9 cellular contexts compared by ENCODE assay signal in the genomic region with DNA sequence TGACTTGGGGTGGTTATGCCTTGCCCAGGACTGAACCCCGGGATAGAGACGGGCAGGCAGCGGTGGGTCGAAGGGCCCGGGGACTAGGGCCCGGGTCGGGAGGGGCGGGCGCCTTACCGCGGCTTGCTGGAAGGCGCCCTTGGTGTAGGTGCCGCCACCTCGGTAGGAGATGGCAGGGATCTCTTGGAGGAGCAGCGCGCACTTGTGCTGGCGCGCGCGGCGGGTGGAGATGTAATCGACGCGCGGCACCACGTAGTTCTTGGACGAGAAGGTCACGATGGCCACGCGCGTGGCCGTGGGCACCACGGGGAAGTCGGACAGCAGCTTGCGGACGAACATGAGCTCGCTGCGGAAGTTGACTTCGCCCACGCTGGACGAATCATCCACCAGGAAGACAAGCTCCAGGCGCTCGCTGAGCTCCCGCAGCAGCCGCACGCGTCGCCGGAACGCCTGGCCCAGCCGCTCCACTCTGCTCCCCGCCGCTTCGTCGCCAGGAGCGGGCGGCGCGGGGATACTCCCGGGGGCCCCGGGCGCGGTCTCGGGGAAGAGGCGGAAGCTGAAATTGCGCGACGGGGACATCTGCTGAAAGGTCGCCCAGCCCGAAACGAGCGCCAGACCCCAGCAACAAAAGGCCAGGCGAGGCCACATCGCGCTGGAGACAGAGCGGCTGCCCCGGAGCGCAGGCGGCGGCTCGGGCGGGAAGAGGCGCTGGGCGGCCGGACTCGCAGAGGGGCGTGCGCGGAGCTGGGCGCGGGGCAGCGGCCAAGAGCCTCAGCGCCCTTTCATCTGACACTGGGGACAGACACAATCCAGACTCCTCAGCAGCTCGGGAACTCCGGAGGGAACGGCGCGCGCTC. TPM values are rescaled to one million over a fixed set of nuclear protein-coding genes. Genes with fewer than 3 reads are reported as not detected.
DNase-seq lines count a peak whose midpoint lies in the region; ATAC-seq, FAIRE-seq and TF ChIP-seq lines count a peak whose summit lies in the region.
"Had no signal": no experiment of that assay in that cellular context is flagged by ENCODE, and none has a peak within 500 bp of the region (broad histone marks: within the 10 kb centered on the region; RNA-seq: fewer than 3 reads in every experiment).

A gene (minus strand): TSS at position 846 of the 857 bp plus-strand sequence. CDS start 198 bp downstream, at position 648.

- H3K4me3 ChIP-seq in SK-N-MC, result peak within 1 kb of the TSS; percentile 91
- peak within 1 kb of the TSS; percentile 79 for H3K4me3 ChIP-seq in fibroblast of the aortic adventitia (ENCODE audit: low read depth, low read length)
- peak within 1 kb of the TSS; percentile 72 to 73 for H3K4me3 ChIP-seq in muscle layer of duodenum (ENCODE audit: low read depth in 1 of 2, low read length in 2 of 2)

- H3K4me1 ChIP-seq in muscle layer of duodenum (ENCODE audit: control insufficient read depth in 1 of 2, insufficient read depth in 2 of 2, low read length in 2 of 2), result peaks cover 0 to 17% of the 10 kb centered on the region in 2 donors

- no peak for TF ChIP-seq POLR2A in GM12891 (IDR thresholded peaks at IDR 0.05; ENCODE audit: low read depth, low read length)

- no peak for FAIRE-seq in GM12891 (lab: Jason Lieb, UNC)

- H3K9ac ChIP-seq in SK-N-MC (ENCODE audit: insufficient read length), result peak within 1 kb of the TSS; percentile 77

- 0 out of 2 replicates have a peak, but pooled peaks cover 6% of the 10 kb centered on the region for H3K36me3 ChIP-seq in SK-N-MC (ENCODE audit: insufficient read depth, low read length)
- H3K36me3 ChIP-seq in muscle layer of duodenum (ENCODE audit: control insufficient read depth in 1 of 2, insufficient read depth in 2 of 2, low read length in 2 of 2), result no peaks in the 10 kb centered on the region
- H3K36me3 ChIP-seq: neutrophil had no signal

- no peak for TF ChIP-seq CTCF in fibroblast of the aortic adventitia (IDR thresholded peaks at IDR 0.05; ENCODE audit: insufficient read depth, low read length)

- ATAC-seq in GM21737 (IDR thresholded peaks at IDR 0.05; ENCODE audit: unreplicated experiment), result no peak

- H3K9me3 ChIP-seq in SK-N-MC (ENCODE audit: low read depth, low read length) (peaks cover 6% of the 10 kb centered on the region; the same call in 1 of the 2 replicates), muscle layer of duodenum (ENCODE audit: control insufficient read depth in 1 of 2, low read length in 2 of 2) (no peaks in the 10 kb centered on the region)
- H3K9me3 ChIP-seq: neutrophil had no signal

- peaks cover 19% of the 10 kb centered on the region for H3K27me3 ChIP-seq in muscle layer of duodenum (ENCODE audit: low read depth, low read length)

- peak within 1 kb of the TSS; percentile 51; the same call in 1 of the 2 replicates for H3K27ac ChIP-seq in SK-N-MC
- H3K27ac ChIP-seq in muscle layer of duodenum (ENCODE audit: low read length), result peak within 1 kb of the TSS; percentile 50
- H3K27ac ChIP-seq: neutrophil had no signal

- DNase-seq in GM12891 (ENCODE audit: insufficient read length, low spot score), result peak; percentile 7
- DNase-seq in SK-N-MC (ENCODE audit: low read depth, low spot score), result no peak
- DNase-seq in fibroblast of the aortic adventitia (ENCODE audit: low read depth), result peak; percentile 69
- DNase-seq in NCI-H526 treated with DMSO at 0.1 percent for 48 hours (lab: John Stamatoyannopoulos, UW), result no peak
- DNase-seq in activated CD4-positive, CD25-positive, alpha-beta regulatory T cell (lab: John Stamatoyannopoulos, UW), result no peak
- no peak for DNase-seq in SHP77 (lab: John Stamatoyannopoulos, UW)

TF ChIP-seq in GM12891, 5 proteins besides CTCF, POLR2A, EP300 and RAD21:
- TF ChIP-seq POLR2AphosphoS5 (IDR thresholded peaks at IDR 0.05; ENCODE audit: low read depth, low read length) (no peak), PAX5 (IDR thresholded peaks at IDR 0.05; ENCODE audit: insufficient read depth, low read length, severe bottlenecking) (no peak)
TF ChIP-seq in GM12891: peak in this region for 0.

RNA-seq across cellular contexts. Expression of the gene that starts here (rescaled TPM):
- 0.01 TPM for polyA plus RNA-seq in GM12891 (2012; ENCODE audit: low read depth, missing spikeins)
- 50.2 and 101 TPM in 2 replicates for total RNA-seq in fibroblast of the aortic adventitia (ENCODE audit: low replicate concordance)

Comparison
In these comparisons a context has a peak if more than half of its experiments do, and no peak if none do; other contexts are left out.
1. DNase-seq: peak in GM12891 (single experiment) and fibroblast of the aortic adventitia (single experiment); none in SK-N-MC (single experiment), NCI-H526 treated with DMSO at 0.1 percent for 48 hours (single experiment), activated CD4-positive, CD25-positive, alpha-beta regulatory T cell (0 of 4) and SHP77 (0 of 2).
2. Peak in every context shown above with its lines, with median percentiles within 50 percentile points of each other: H3K4me3 ChIP-seq.